1 cellular context compared by ENCODE assay signal in the genomic region with DNA sequence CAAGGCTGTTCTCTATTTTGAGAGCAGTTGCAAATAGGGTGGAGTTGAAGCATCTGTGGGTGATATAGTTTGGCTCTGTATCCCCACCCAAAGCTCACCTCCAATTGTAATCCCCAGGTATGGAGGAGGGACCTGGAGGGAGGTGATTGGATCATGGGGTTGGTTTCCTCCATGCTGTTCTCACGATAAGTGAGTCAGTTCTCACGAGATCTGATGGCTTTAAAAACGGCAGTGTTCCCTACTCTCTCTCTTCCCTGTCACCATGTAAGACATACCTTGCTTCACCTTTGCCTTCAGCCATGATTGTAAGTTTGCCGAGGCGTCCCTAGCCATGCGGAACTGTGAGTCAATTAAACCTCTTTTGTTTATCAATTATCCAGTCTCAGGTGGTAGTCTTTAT.
TF ChIP-seq lines count a peak whose summit lies in the region.

No MANE protein-coding gene starts in this region.

TF ChIP-seq in K562, 482 proteins besides CTCF, POLR2A, EP300 and RAD21:
- peak; percentile 92 for TF ChIP-seq CHD2 (IDR thresholded peaks at IDR 0.05; ENCODE audit: low read depth, low read length)
- no peak for TF ChIP-seq TOE1 (IDR thresholded peaks at IDR 0.05; ENCODE audit: borderline replicate concordance)
- TF ChIP-seq TOE1 (CRISPR knock-in tag; IDR thresholded peaks at IDR 0.05; ENCODE audit: borderline replicate concordance, low read depth) = no peak
- TF ChIP-seq RBM25 (IDR thresholded peaks at IDR 0.05; ENCODE audit: low read depth, low read length, severe bottlenecking) = peak; percentile 36
- TF ChIP-seq ZNF57 (CRISPR knock-in tag; IDR thresholded peaks at IDR 0.05) = no peak
- TF ChIP-seq SP2 (IDR thresholded peaks at IDR 0.05; ENCODE audit: extremely low read depth, low read depth, low read length, poor library complexity, severe bottlenecking) = no peak
